1 cellular context compared by ENCODE assay signal in the genomic region with DNA sequence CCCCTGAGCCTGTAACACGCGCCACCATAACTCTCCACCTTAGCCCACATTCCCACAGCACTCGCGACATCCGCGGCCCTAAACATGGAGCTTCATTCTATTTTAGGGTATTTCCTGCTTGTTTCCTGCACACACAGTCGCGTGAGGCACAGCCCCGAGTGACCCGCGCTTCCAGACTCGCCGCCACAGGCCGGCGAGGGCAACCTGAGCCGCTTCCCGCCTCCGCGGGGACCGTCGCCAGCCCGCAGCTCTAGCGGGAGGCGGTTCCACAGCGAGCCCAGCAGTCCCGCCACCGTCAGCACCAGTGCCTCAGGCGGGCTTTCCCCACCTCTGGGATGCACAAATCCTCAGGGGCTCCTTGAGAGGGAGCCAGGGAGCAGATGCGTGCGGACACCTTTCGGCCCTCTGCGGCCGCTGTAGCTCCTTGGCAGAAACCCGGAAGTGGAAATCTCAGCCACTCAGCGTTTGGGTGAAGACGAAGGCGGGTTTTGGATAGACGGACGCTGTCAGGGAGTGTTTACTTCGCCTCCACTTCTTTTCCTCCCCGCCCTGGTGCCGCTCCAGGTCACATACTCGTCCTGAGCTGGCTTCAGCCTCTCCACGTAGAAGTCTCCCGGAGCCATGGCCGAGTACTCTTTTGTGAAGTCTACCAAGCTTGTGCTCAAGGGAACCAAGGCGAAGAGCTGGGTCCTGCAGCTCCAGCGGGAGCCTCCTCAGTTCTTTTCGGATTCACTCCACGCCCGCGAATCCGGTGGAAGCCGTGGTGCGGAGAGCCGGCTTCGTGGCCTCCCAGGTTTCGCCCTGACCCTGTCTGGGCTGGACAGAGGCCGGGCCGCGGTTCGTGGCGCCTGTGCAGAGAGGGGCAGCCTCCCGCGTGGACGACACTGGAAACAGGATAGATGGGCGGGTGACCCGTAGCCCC.
TF ChIP-seq lines count a peak whose summit lies in the region.

No MANE protein-coding gene starts in this region.

TF ChIP-seq in K562, 482 proteins besides CTCF, POLR2A, EP300 and RAD21 (continued from another document and continues in another):
- TF ChIP-seq, protein P1, sequence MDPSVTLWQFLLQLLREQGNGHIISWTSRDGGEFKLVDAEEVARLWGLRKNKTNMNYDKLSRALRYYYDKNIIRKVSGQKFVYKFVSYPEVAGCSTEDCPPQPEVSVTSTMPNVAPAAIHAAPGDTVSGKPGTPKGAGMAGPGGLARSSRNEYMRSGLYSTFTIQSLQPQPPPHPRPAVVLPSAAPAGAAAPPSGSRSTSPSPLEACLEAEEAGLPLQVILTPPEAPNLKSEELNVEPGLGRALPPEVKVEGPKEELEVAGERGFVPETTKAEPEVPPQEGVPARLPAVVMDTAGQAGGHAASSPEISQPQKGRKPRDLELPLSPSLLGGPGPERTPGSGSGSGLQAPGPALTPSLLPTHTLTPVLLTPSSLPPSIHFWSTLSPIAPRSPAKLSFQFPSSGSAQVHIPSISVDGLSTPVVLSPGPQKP (CRISPR knock-in tag; IDR thresholded peaks at IDR 0.05), result no peak
- no peak for TF ChIP-seq KLF1 (tag; IDR thresholded peaks at IDR 0.05)
- TF ChIP-seq ZNF274 (IDR thresholded peaks at IDR 0.05; ENCODE audit: borderline replicate concordance, low read depth, low read length), result no peak
- TF ChIP-seq ZBTB7A (IDR thresholded peaks at IDR 0.05; ENCODE audit: borderline replicate concordance, control insufficient read depth, low read depth, low read length), result peak; percentile 19; the same call in 1 of the 2 replicates
- no peak for TF ChIP-seq DNMT1 (IDR thresholded peaks at IDR 0.05)
- 0 out of 2 replicates have a peak, but pooled peaks have one; percentile 37 for TF ChIP-seq E2F3 (CRISPR knock-in tag; IDR thresholded peaks at IDR 0.05)
- TF ChIP-seq POLR2H (tag; IDR thresholded peaks at IDR 0.05; ENCODE audit: low read depth), result peak; percentile 35; the same call in 1 of the 2 replicates
- TF ChIP-seq, protein P2, sequence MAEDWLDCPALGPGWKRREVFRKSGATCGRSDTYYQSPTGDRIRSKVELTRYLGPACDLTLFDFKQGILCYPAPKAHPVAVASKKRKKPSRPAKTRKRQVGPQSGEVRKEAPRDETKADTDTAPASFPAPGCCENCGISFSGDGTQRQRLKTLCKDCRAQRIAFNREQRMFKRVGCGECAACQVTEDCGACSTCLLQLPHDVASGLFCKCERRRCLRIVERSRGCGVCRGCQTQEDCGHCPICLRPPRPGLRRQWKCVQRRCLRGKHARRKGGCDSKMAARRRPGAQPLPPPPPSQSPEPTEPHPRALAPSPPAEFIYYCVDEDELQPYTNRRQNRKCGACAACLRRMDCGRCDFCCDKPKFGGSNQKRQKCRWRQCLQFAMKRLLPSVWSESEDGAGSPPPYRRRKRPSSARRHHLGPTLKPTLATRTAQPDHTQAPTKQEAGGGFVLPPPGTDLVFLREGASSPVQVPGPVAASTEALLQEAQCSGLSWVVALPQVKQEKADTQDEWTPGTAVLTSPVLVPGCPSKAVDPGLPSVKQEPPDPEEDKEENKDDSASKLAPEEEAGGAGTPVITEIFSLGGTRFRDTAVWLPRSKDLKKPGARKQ (CRISPR knock-in tag; IDR thresholded peaks at IDR 0.05), result no peak
- no peak for TF ChIP-seq ELF4 (CRISPR knock-in tag; IDR thresholded peaks at IDR 0.05)
- TF ChIP-seq, protein P3, sequence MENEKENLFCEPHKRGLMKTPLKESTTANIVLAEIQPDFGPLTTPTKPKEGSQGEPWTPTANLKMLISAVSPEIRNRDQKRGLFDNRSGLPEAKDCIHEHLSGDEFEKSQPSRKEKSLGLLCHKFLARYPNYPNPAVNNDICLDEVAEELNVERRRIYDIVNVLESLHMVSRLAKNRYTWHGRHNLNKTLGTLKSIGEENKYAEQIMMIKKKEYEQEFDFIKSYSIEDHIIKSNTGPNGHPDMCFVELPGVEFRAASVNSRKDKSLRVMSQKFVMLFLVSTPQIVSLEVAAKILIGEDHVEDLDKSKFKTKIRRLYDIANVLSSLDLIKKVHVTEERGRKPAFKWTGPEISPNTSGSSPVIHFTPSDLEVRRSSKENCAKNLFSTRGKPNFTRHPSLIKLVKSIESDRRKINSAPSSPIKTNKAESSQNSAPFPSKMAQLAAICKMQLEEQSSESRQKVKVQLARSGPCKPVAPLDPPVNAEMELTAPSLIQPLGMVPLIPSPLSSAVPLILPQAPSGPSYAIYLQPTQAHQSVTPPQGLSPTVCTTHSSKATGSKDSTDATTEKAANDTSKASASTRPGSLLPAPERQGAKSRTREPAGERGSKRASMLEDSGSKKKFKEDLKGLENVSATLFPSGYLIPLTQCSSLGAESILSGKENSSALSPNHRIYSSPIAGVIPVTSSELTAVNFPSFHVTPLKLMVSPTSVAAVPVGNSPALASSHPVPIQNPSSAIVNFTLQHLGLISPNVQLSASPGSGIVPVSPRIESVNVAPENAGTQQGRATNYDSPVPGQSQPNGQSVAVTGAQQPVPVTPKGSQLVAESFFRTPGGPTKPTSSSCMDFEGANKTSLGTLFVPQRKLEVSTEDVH (IDR thresholded peaks at IDR 0.05; ENCODE audit: low read depth, partially characterized antibody), result no peak
- no peak for TF ChIP-seq ERF (CRISPR knock-in tag; IDR thresholded peaks at IDR 0.05)
- TF ChIP-seq CBX3 (IDR thresholded peaks at IDR 0.05; ENCODE audit: borderline replicate concordance in 1 of 2, low read length in 2 of 2), result peak in 1 of 2 experiments; percentile 24; a peak in 1 of 3 replicates
- TF ChIP-seq BCOR (IDR thresholded peaks at IDR 0.05), result no peak
- no peak for TF ChIP-seq ZNF354B (CRISPR knock-in tag; IDR thresholded peaks at IDR 0.05)
- TF ChIP-seq, protein P4, sequence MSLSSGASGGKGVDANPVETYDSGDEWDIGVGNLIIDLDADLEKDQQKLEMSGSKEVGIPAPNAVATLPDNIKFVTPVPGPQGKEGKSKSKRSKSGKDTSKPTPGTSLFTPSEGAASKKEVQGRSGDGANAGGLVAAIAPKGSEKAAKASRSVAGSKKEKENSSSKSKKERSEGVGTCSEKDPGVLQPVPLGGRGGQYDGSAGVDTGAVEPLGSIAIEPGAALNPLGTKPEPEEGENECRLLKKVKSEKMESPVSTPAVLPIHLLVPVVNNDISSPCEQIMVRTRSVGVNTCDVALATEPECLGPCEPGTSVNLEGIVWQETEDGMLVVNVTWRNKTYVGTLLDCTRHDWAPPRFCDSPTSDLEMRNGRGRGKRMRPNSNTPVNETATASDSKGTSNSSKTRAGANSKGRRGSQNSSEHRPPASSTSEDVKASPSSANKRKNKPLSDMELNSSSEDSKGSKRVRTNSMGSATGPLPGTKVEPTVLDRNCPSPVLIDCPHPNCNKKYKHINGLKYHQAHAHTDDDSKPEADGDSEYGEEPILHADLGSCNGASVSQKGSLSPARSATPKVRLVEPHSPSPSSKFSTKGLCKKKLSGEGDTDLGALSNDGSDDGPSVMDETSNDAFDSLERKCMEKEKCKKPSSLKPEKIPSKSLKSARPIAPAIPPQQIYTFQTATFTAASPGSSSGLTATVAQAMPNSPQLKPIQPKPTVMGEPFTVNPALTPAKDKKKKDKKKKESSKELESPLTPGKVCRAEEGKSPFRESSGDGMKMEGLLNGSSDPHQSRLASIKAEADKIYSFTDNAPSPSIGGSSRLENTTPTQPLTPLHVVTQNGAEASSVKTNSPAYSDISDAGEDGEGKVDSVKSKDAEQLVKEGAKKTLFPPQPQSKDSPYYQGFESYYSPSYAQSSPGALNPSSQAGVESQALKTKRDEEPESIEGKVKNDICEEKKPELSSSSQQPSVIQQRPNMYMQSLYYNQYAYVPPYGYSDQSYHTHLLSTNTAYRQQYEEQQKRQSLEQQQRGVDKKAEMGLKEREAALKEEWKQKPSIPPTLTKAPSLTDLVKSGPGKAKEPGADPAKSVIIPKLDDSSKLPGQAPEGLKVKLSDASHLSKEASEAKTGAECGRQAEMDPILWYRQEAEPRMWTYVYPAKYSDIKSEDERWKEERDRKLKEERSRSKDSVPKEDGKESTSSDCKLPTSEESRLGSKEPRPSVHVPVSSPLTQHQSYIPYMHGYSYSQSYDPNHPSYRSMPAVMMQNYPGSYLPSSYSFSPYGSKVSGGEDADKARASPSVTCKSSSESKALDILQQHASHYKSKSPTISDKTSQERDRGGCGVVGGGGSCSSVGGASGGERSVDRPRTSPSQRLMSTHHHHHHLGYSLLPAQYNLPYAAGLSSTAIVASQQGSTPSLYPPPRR (CRISPR knock-in tag; IDR thresholded peaks at IDR 0.05; ENCODE audit: borderline replicate concordance), result no peak
- no peak for TF ChIP-seq POLR2AphosphoS2 (IDR thresholded peaks at IDR 0.05; ENCODE audit: low read length)
- TF ChIP-seq, protein P5, sequence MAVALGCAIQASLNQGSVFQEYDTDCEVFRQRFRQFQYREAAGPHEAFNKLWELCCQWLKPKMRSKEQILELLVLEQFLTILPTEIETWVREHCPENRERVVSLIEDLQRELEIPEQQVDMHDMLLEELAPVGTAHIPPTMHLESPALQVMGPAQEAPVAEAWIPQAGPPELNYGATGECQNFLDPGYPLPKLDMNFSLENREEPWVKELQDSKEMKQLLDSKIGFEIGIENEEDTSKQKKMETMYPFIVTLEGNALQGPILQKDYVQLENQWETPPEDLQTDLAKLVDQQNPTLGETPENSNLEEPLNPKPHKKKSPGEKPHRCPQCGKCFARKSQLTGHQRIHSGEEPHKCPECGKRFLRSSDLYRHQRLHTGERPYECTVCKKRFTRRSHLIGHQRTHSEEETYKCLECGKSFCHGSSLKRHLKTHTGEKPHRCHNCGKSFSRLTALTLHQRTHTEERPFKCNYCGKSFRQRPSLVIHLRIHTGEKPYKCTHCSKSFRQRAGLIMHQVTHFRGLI (CRISPR knock-in tag; IDR thresholded peaks at IDR 0.05), result no peak
- TF ChIP-seq EHMT2 (IDR thresholded peaks at IDR 0.05), result no peak
- TF ChIP-seq TCF7L2 (IDR thresholded peaks at IDR 0.05; ENCODE audit: low read depth, low read length), result 0 out of 2 replicates have a peak, but pooled peaks have one; percentile 12
- TF ChIP-seq PHB2 (IDR thresholded peaks at IDR 0.05; ENCODE audit: low read depth), result no peak
- no peak for TF ChIP-seq GATAD2B (IDR thresholded peaks at IDR 0.05; ENCODE audit: borderline replicate concordance)
- TF ChIP-seq ZNF79 (CRISPR knock-in tag; IDR thresholded peaks at IDR 0.05; ENCODE audit: low read depth), result no peak
- TF ChIP-seq ZFP1 (CRISPR knock-in tag; IDR thresholded peaks at IDR 0.05), result no peak
- TF ChIP-seq RCOR1 (IDR thresholded peaks at IDR 0.05; ENCODE audit: borderline replicate concordance in 1 of 2, low read depth in 2 of 2, low read length in 2 of 2), result peak in 1 of 2 experiments; percentile 73; a peak in 2 of 4 replicates
- no peak for TF ChIP-seq MAFG (tag; conservative IDR thresholded peaks at IDR 0.05)
- TF ChIP-seq HMG20A (CRISPR knock-in tag; conservative IDR thresholded peaks at IDR 0.05), result no peak
- peak in 1 of 2 experiments; percentile 29; a peak in 1 of 4 replicates for TF ChIP-seq NONO (IDR thresholded peaks at IDR 0.05; ENCODE audit: low read depth in 2 of 2, low read length in 1 of 2)
- no peak for TF ChIP-seq ETV6 (IDR thresholded peaks at IDR 0.05; ENCODE audit: borderline replicate concordance in 1 of 2, low read depth in 2 of 2, low read length in 1 of 2)
- TF ChIP-seq ETV6 (CRISPR knock-in tag; IDR thresholded peaks at IDR 0.05; ENCODE audit: borderline replicate concordance), result no peak
- TF ChIP-seq, protein P6, sequence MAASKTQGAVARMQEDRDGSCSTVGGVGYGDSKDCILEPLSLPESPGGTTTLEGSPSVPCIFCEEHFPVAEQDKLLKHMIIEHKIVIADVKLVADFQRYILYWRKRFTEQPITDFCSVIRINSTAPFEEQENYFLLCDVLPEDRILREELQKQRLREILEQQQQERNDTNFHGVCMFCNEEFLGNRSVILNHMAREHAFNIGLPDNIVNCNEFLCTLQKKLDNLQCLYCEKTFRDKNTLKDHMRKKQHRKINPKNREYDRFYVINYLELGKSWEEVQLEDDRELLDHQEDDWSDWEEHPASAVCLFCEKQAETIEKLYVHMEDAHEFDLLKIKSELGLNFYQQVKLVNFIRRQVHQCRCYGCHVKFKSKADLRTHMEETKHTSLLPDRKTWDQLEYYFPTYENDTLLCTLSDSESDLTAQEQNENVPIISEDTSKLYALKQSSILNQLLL (CRISPR knock-in tag; IDR thresholded peaks at IDR 0.05; ENCODE audit: borderline replicate concordance), result no peak
- TF ChIP-seq CTBP1 (IDR thresholded peaks at IDR 0.05; ENCODE audit: borderline replicate concordance), result no peak
- no peak for TF ChIP-seq PHF20 (IDR thresholded peaks at IDR 0.05; ENCODE audit: partially characterized antibody)
- TF ChIP-seq ESRRB (CRISPR knock-in tag; IDR thresholded peaks at IDR 0.05; ENCODE audit: borderline replicate concordance), result no peak
- TF ChIP-seq NBN (IDR thresholded peaks at IDR 0.05; ENCODE audit: low read depth), result no peak
- no peak for TF ChIP-seq KAT7 (CRISPR knock-in tag; IDR thresholded peaks at IDR 0.05; ENCODE audit: borderline replicate concordance)
- TF ChIP-seq NR3C1 (CRISPR knock-in tag; IDR thresholded peaks at IDR 0.05), result no peak
- TF ChIP-seq ASH1L (IDR thresholded peaks at IDR 0.05; ENCODE audit: borderline replicate concordance, low read depth, partially characterized antibody), result no peak
- no peak for TF ChIP-seq ZNF253 (CRISPR knock-in tag; conservative IDR thresholded peaks at IDR 0.05)
- TF ChIP-seq NUFIP1 (IDR thresholded peaks at IDR 0.05; ENCODE audit: partially characterized antibody), result no peak
- peak; percentile 69; the same call in 1 of the 2 replicates for TF ChIP-seq MYC (IDR thresholded peaks at IDR 0.05; ENCODE audit: low read depth, low read length)
- TF ChIP-seq MYC (CRISPR knock-in tag; IDR thresholded peaks at IDR 0.05; ENCODE audit: borderline replicate concordance, low read depth), result no peak
- TF ChIP-seq, protein P7, sequence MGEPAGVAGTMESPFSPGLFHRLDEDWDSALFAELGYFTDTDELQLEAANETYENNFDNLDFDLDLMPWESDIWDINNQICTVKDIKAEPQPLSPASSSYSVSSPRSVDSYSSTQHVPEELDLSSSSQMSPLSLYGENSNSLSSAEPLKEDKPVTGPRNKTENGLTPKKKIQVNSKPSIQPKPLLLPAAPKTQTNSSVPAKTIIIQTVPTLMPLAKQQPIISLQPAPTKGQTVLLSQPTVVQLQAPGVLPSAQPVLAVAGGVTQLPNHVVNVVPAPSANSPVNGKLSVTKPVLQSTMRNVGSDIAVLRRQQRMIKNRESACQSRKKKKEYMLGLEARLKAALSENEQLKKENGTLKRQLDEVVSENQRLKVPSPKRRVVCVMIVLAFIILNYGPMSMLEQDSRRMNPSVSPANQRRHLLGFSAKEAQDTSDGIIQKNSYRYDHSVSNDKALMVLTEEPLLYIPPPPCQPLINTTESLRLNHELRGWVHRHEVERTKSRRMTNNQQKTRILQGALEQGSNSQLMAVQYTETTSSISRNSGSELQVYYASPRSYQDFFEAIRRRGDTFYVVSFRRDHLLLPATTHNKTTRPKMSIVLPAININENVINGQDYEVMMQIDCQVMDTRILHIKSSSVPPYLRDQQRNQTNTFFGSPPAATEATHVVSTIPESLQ (CRISPR knock-in tag; IDR thresholded peaks at IDR 0.05), result no peak
- TF ChIP-seq, protein P8, sequence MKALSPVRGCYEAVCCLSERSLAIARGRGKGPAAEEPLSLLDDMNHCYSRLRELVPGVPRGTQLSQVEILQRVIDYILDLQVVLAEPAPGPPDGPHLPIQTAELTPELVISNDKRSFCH (CRISPR knock-in tag; IDR thresholded peaks at IDR 0.05), result no peak
- TF ChIP-seq, protein P8 (tag; IDR thresholded peaks at IDR 0.05), result no peak
- TF ChIP-seq KDM5B (IDR thresholded peaks at IDR 0.05; ENCODE audit: insufficient replicate concordance, low read depth, low read length), result peak; percentile 66
- peak; percentile 70; the same call in 1 of the 2 replicates for TF ChIP-seq SPI1 (IDR thresholded peaks at IDR 0.05; ENCODE audit: borderline replicate concordance, low read depth, low read length)
- no peak for TF ChIP-seq MYNN (IDR thresholded peaks at IDR 0.05)
- TF ChIP-seq MYNN (CRISPR knock-in tag; IDR thresholded peaks at IDR 0.05), result no peak
- TF ChIP-seq EGR1 (conservative IDR thresholded peaks at IDR 0.05), result no peak; the same call in 1 of the 2 replicates
